ENCODE assay signal across 17 cellular contexts in the genomic region with DNA sequence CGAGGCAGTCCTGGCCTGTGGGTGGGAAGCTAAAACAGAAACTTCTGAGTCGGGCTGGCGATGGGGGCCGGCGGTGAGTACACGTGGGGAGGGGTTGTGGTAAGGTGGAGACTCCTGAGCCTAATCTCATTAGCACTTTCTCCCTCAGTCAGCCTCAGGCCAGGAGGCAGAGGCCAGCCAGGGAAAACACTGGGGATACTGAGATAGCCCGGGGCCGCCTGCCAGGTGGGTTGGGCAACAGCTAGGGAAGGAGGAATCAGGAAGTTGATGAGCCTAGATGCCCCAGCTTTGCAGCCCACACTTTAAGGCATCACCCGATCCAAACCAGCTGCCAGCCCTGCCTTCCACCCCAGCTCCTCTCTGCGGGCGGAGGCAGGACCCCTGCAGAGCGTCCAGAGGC. TPM values are rescaled to one million over a fixed set of nuclear protein-coding genes. Genes with fewer than 3 reads are reported as not detected.
"Had no signal": no experiment of that assay in that cellular context is flagged by ENCODE, and none has a peak within 500 bp of the region (broad histone marks: within the 10 kb centered on the region; RNA-seq: fewer than 3 reads in every experiment).

No MANE protein-coding gene starts in this region.

RNA-seq across cellular contexts. Expression of gene CXorf49, which starts 1.8 kb away (rescaled TPM):
- total RNA-seq: naive thymus-derived CD4-positive, alpha-beta T cell; natural killer cell; occipital lobe; osteocyte; pancreas; posterior vena cava; pulmonary artery endothelial cell; right atrium auricular region; right lobe of liver; smooth muscle cell; spleen; suprapubic skin; transverse colon; upper lobe of right lung; urinary bladder; uterus had no signal
- polyA plus RNA-seq: naive thymus-derived CD4-positive, alpha-beta T cell; neural cell; pancreas; spleen; urinary bladder had no signal

RNA-seq across cellular contexts. Expression of gene CXorf49B, which starts 46.8 kb away (rescaled TPM):
- total RNA-seq: naive thymus-derived CD4-positive, alpha-beta T cell; natural killer cell; occipital lobe; osteocyte; pancreas; posterior vena cava; pulmonary artery endothelial cell; right atrium auricular region; right lobe of liver; smooth muscle cell; spleen; suprapubic skin; transverse colon; upper lobe of right lung; urinary bladder; uterus had no signal
- polyA plus RNA-seq: naive thymus-derived CD4-positive, alpha-beta T cell; neural cell; pancreas; spleen; urinary bladder had no signal
